In genomic region chr12:8445731-8446130, GRCh38 we compare ENCODE assay signal across 24 cellular contexts. TPM values are rescaled to one million over a fixed set of nuclear protein-coding genes. Genes with fewer than 3 reads are reported as not detected.
DNase-seq lines count a peak whose midpoint lies in the region; ATAC-seq, FAIRE-seq and TF ChIP-seq lines count a peak whose summit lies in the region.
"Had no signal": no experiment of that assay in that cellular context is flagged by ENCODE, and none has a peak within 500 bp of the region (broad histone marks: within the 10 kb centered on the region; RNA-seq: fewer than 3 reads in every experiment).

No MANE protein-coding gene starts in this region.

- peaks cover 0 to 6% of the 10 kb centered on the region in 2 donors for H3K4me1 ChIP-seq in kidney (ENCODE audit: control insufficient read depth in 1 of 2, insufficient read depth in 1 of 2, low read depth in 1 of 2, low read length in 2 of 2)
- H3K4me1 ChIP-seq: BLaER1, Caco-2 had no signal

- no peaks in the 10 kb centered on the region for H3K4me1 Mint-ChIP-seq in naive thymus-derived CD8-positive, alpha-beta T cell
- H3K4me1 Mint-ChIP-seq: B cell; CD4-positive, CD25-positive, alpha-beta regulatory T cell had no signal

- no peak overlapping the region for H3K4me3 Mint-ChIP-seq in naive thymus-derived CD8-positive, alpha-beta T cell
- H3K4me3 Mint-ChIP-seq: B cell; CD4-positive, CD25-positive, alpha-beta regulatory T cell; CD8-positive, alpha-beta T cell had no signal

- DNase-seq in RCC 7860 (ENCODE audit: low spot score) = no peak
- DNase-seq in kidney = no peak
- no peak for DNase-seq in naive thymus-derived CD8-positive, alpha-beta T cell
- no peak for DNase-seq in Kasumi-1 (lab: John Stamatoyannopoulos, UW)
- DNase-seq in SIG-M5 treated with dmso at 0.1 percent for 504 hours (lab: John Stamatoyannopoulos, UW; ENCODE audit: unreplicated experiment) = no peak
- DNase-seq in substantia nigra (lab: John Stamatoyannopoulos, UW) = no peak
- DNase-seq: Caco-2; CD8-positive, alpha-beta T cell; DMS153; DND-41; GDM1; GM23248; H7; HCEC 1CT had no signal

- intact Hi-C loops in kidney (cut with DNase I) = no loop called here

- no peaks in the 10 kb centered on the region for H3K9me3 ChIP-seq in kidney (ENCODE audit: control insufficient read depth in 1 of 2, low read length in 2 of 2)
- H3K9me3 ChIP-seq: BLaER1, Caco-2 had no signal

- H3K36me3 Mint-ChIP-seq in naive thymus-derived CD8-positive, alpha-beta T cell = no peaks in the 10 kb centered on the region
- H3K36me3 Mint-ChIP-seq: CD4-positive, CD25-positive, alpha-beta regulatory T cell; CD8-positive, alpha-beta T cell had no signal

- H3K27me3 Mint-ChIP-seq in naive thymus-derived CD8-positive, alpha-beta T cell = peaks cover 0 to 9% (median 0%) of the 10 kb centered on the region in 5 donors
- H3K27me3 Mint-ChIP-seq: CD4-positive, CD25-positive, alpha-beta regulatory T cell had no signal

- H3K9ac ChIP-seq in kidney (ENCODE audit: low read length in 2 of 2) = no peak overlapping the region
- H3K9ac ChIP-seq: BLaER1, GM23248 had no signal

- no peak overlapping the region for H3K4me3 ChIP-seq in kidney (ENCODE audit: low read length in 2 of 2)
- H3K4me3 ChIP-seq: BLaER1, GM12878, GM23248 had no signal

- no peaks in the 10 kb centered on the region for H3K36me3 ChIP-seq in kidney (ENCODE audit: control insufficient read depth in 1 of 2, insufficient read depth in 2 of 2, low read length in 2 of 2)
- H3K36me3 ChIP-seq: BLaER1 had no signal

- FAIRE-seq in RCC 7860 (lab: Jason Lieb, UNC) = peak; percentile 18
- FAIRE-seq in colon (lab: Jason Lieb, UNC) = peak; percentile 82
- FAIRE-seq in kidney (lab: Jason Lieb, UNC) = peak; percentile 82
- FAIRE-seq: GM12878, GM19239, H1 had no signal

- no peak overlapping the region for H3K27ac Mint-ChIP-seq in naive thymus-derived CD8-positive, alpha-beta T cell
- H3K27ac Mint-ChIP-seq: B cell; CD4-positive, CD25-positive, alpha-beta regulatory T cell; CD8-positive, alpha-beta T cell had no signal

- H3K27ac ChIP-seq in kidney (ENCODE audit: low read depth in 2 of 2, low read length in 2 of 2) (no peak overlapping the region), substantia nigra (ENCODE audit: low read depth, low read length, poor library complexity, severe bottlenecking) (no peak overlapping the region)
- H3K27ac ChIP-seq: BLaER1, C4-2B, GM23248 had no signal

- no peak for ATAC-seq in naive thymus-derived CD8-positive, alpha-beta T cell
- ATAC-seq: CD8-positive, alpha-beta T cell; GM12878 had no signal

- H3K9me3 Mint-ChIP-seq in naive thymus-derived CD8-positive, alpha-beta T cell = no peaks in the 10 kb centered on the region
- H3K9me3 Mint-ChIP-seq: CD4-positive, CD25-positive, alpha-beta regulatory T cell; CD8-positive, alpha-beta T cell had no signal

- no peak for TF ChIP-seq CTCF in kidney (IDR thresholded peaks at IDR 0.05; ENCODE audit: borderline replicate concordance, extremely low read depth, insufficient read depth)

- POLR2A ChIA-PET in naive thymus-derived CD8-positive, alpha-beta T cell (lab: Charles Lee) = no interaction called here

RNA-seq across cellular contexts. Expression of gene CLEC6A, which starts 10.0 kb away (rescaled TPM):
- not detected for total RNA-seq in kidney
- polyA plus RNA-seq in kidney (ENCODE audit: insufficient read depth, low read depth, low replicate concordance) = not detected
- total RNA-seq in naive thymus-derived CD8-positive, alpha-beta T cell = not detected
- not detected for polyA plus RNA-seq in naive thymus-derived CD8-positive, alpha-beta T cell
- total RNA-seq: A172; B cell; Caco-2; CD4-positive, CD25-positive, alpha-beta regulatory T cell; CD8-positive, alpha-beta T cell; GM12878; GM23248; H1 had no signal
- polyA plus RNA-seq: AG04450; CD4-positive, CD25-positive, alpha-beta regulatory T cell; GM12878; GM23248; H1 had no signal
